Comparison of ENCODE assay signal across 1 cellular context in the genomic region with DNA sequence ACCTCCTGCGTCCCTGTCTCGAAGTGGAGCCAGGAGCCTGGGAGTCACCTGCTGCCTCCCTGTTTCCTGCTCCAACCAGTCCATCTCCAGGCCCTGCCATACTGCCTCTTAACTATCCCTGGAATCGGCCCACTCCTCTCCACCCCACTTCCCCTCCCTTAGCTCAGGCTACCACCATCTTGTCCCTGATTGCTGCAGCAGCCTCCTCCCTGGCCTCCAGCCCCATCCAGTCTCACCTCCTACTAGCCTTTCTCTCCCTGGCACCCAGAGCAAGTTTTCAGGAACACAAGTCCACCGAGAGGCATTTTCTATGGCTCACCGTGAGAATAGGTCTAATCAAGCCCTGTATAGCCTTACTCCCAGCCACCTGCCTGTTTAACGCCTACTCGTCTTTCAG.
TF ChIP-seq lines count a peak whose summit lies in the region.

No MANE protein-coding gene starts in this region.

TF ChIP-seq in HCT116, 20 proteins besides CTCF, POLR2A, EP300 and RAD21 (continued from another document):
- TF ChIP-seq REST (IDR thresholded peaks at IDR 0.05; ENCODE audit: low read depth) (no peak), EZH2 (IDR thresholded peaks at IDR 0.05) (no peak)
TF ChIP-seq in HCT116: peak in this region for 0.
